In genomic region chr5:170057311-170057710, GRCh38 we compare ENCODE assay signal across 31 cellular contexts. TPM values are rescaled to one million over a fixed set of nuclear protein-coding genes. Genes with fewer than 3 reads are reported as not detected.
"Had no signal": no experiment of that assay in that cellular context is flagged by ENCODE, and none has a peak within 500 bp of the region (broad histone marks: within the 10 kb centered on the region; RNA-seq: fewer than 3 reads in every experiment).

No MANE protein-coding gene starts in this region.

- H3K36me3 ChIP-seq: cardiac muscle cell, SJSA1 had no signal

- DNase-seq: activated CD4-positive, alpha-beta T cell treated with anti-CD3 and anti-CD28 coated beads for 48 hours; activated CD4-positive, alpha-beta T cell treated with anti-CD3 and anti-CD28 coated beads, Interleukin-2, amount 50 U/mL, for 48 hours; activated CD4-positive, CD25-positive, alpha-beta regulatory T cell treated with anti-CD3 and anti-CD28 coated beads, Interleukin-2, amount 50 U/mL, for 72 hours; activated CD8-positive, alpha-beta memory T cell treated with anti-CD3 and anti-CD28 coated beads, Interleukin-2, amount 10 ng/mL, durations not matched to agents 7 days and 5 days; activated gamma-delta T cell; activated naive CD4-positive, alpha-beta T cell treated with anti-CD3 and anti-CD28 coated beads for 36 hours; activated T-cell treated with anti-CD3 and anti-CD28 coated beads for 4 hours; activated T-cell treated with anti-CD3 and anti-CD28 coated beads, Interleukin-2, amount 50 U/mL, for 48 hours; amygdala; KG1; NCI-H1092 treated with DMSO at 0.1 percent for 48 hours; NCI-H1417 treated with DMSO at 0.1 percent for 48 hours; NCI-H1694; NCI-H2029; NCI-H2107; NCI-H2171 treated with DMSO at 0.1 percent for 48 hours; NCI-H226; NCI-H510A; NCI-H526 treated with DMSO at 0.1 percent for 48 hours; NCI-H82; NK-92 treated with Interleukin-12 subunit alpha and Interleukin-12 subunit beta, amount 100 ng/mL, for 24 hours; SHP77; SW 1271 had no signal

- H3K4me3 ChIP-seq: cardiac muscle cell, SJSA1 had no signal

- H3K27ac ChIP-seq: cardiac muscle cell, SJSA1 had no signal

- H3K4me1 ChIP-seq: SJSA1 had no signal

- ATAC-seq: activated CD8-positive, alpha-beta memory T cell treated with anti-CD3 and anti-CD28 coated beads, Interleukin-2, amount 10 ng/mL, durations not matched to agents 7 days and 5 days; activated T-helper 17 cell treated with anti-CD3 and anti-CD28 coated beads, Interleukin-2, amount 50 U/mL, for 72 hours; SK-N-SH treated with all-trans-retinoic acid at 6 μM for 48 hours; WTC11 had no signal

- H3K27me3 ChIP-seq: cardiac muscle cell had no signal

- H3K9me3 ChIP-seq: SJSA1 had no signal

RNA-seq across cellular contexts. Expression of gene FOXI1, which starts 48.4 kb away (rescaled TPM):
- total RNA-seq: activated CD8-positive, alpha-beta memory T cell treated with anti-CD3 and anti-CD28 coated beads, Interleukin-2, amount 10 ng/mL, durations not matched to agents 7 days and 5 days; activated naive CD4-positive, alpha-beta T cell treated with anti-CD3 and anti-CD28 coated beads for 36 hours; activated T-helper 17 cell treated with anti-CD3 and anti-CD28 coated beads, Interleukin-2, amount 50 U/mL, for 72 hours; astrocyte; cardiac muscle cell; LHCN-M2; M059J; SJSA1; WTC11 had no signal
